Comparison of ENCODE assay signal across 24 cellular contexts in the genomic region with DNA sequence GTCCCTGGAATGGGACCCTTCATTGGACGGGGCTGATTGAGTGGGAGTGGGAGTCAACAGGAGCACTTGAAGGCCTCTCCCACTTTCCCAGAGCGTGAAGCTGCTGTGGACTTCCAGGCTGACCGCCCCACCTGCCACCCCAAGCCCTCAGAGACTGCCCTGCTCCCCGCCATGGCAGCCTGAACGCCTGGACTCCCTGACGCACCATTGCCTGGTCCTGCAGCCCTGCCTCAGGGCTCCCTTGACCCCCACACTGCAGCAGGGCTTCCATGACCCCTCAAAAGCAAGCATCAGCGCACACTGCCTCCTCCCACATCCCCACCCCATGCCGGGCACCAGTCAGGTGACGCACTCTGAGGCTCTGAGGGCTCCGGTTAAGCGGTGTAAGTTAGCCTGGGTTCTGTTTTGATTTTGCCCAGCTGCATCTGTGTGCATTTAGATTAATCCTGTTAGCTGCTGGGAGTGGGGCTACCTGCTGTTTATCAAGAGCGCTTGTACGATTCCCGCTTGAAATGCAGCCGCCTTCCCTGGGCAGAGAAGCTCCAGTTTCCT. TPM values are rescaled to one million over a fixed set of nuclear protein-coding genes. Genes with fewer than 3 reads are reported as not detected.
"Had no signal": no experiment of that assay in that cellular context is flagged by ENCODE, and none has a peak within 500 bp of the region (broad histone marks: within the 10 kb centered on the region; RNA-seq: fewer than 3 reads in every experiment).

No MANE protein-coding gene starts in this region.

- DNase-seq: activated CD4-positive, alpha-beta T cell treated with anti-CD3 and anti-CD28 coated beads, Interleukin-2, amount 10 ng/mL, durations not matched to agents 24 days and 14 days; activated CD8-positive, alpha-beta memory T cell treated with anti-CD3 and anti-CD28 coated beads for 24 hours; activated CD8-positive, alpha-beta memory T cell treated with anti-CD3 and anti-CD28 coated beads, Interleukin-2, amount 50 U/mL, for 48 hours; activated effector memory CD4-positive, alpha-beta T cell treated with anti-CD3 and anti-CD28 coated beads, Interleukin-2, amount 50 U/mL, for 16 hours; activated naive CD4-positive, alpha-beta T cell treated with anti-CD3 and anti-CD28 coated beads, Interleukin-2, amount 50 U/mL, for 16 hours; activated T-cell treated with anti-CD3 and anti-CD28 coated beads, Interleukin-2, amount 50 U/mL, for 72 hours; hypothalamus; islet precursor cell; midbrain; nephron progenitor cell; occipital lobe; stimulated activated naive CD8-positive, alpha-beta T cell treated with anti-CD3 and anti-CD28 coated beads, Interleukin-15, amount 100 ng/mL, for 72 hours; T-helper 9 cell; transverse colon had no signal

- H3K4me3 Mint-ChIP-seq: activated CD4-positive, alpha-beta T cell treated with anti-CD3 and anti-CD28 coated beads, Interleukin-2, amount 10 ng/mL, durations not matched to agents 24 days and 14 days; activated T-cell treated with anti-CD3 and anti-CD28 coated beads, Interleukin-2, amount 50 U/mL, for 72 hours; nephron progenitor cell; stimulated activated naive CD8-positive, alpha-beta T cell treated with anti-CD3 and anti-CD28 coated beads, Interleukin-15, amount 100 ng/mL, for 72 hours had no signal

- H3K4me1 Mint-ChIP-seq: activated CD4-positive, alpha-beta T cell treated with anti-CD3 and anti-CD28 coated beads, Interleukin-2, amount 10 ng/mL, durations not matched to agents 24 days and 14 days; stimulated activated naive CD8-positive, alpha-beta T cell treated with anti-CD3 and anti-CD28 coated beads, Interleukin-15, amount 100 ng/mL, for 72 hours had no signal

- H3K27ac Mint-ChIP-seq: activated CD4-positive, alpha-beta T cell treated with anti-CD3 and anti-CD28 coated beads, Interleukin-2, amount 10 ng/mL, durations not matched to agents 24 days and 14 days; activated T-cell treated with anti-CD3 and anti-CD28 coated beads, Interleukin-2, amount 50 U/mL, for 72 hours; nephron progenitor cell; progenitor cell of endocrine pancreas; stimulated activated naive CD8-positive, alpha-beta T cell treated with anti-CD3 and anti-CD28 coated beads, Interleukin-15, amount 100 ng/mL, for 72 hours had no signal

- ATAC-seq: activated T-cell treated with anti-CD3 and anti-CD28 coated beads, Interleukin-2, amount 50 U/mL, for 72 hours; left lobe of liver; stimulated activated naive CD8-positive, alpha-beta T cell treated with anti-CD3 and anti-CD28 coated beads, Interleukin-15, amount 100 ng/mL, for 72 hours had no signal

- H3K9me3 Mint-ChIP-seq: activated CD4-positive, alpha-beta T cell treated with anti-CD3 and anti-CD28 coated beads, Interleukin-2, amount 10 ng/mL, durations not matched to agents 24 days and 14 days; activated T-cell treated with anti-CD3 and anti-CD28 coated beads, Interleukin-2, amount 50 U/mL, for 72 hours; stimulated activated naive CD8-positive, alpha-beta T cell treated with anti-CD3 and anti-CD28 coated beads, Interleukin-15, amount 100 ng/mL, for 72 hours had no signal

- H3K36me3 ChIP-seq: ascending aorta, right atrium auricular region, suprapubic skin, transverse colon, vagina had no signal

- H3K27ac ChIP-seq: ascending aorta, coronary artery, right atrium auricular region, suprapubic skin, transverse colon, vagina had no signal

- H3K9me3 ChIP-seq: ascending aorta, right atrium auricular region, suprapubic skin, transverse colon, vagina had no signal

- H3K27me3 ChIP-seq: ascending aorta, right atrium auricular region, vagina had no signal

- H3K4me1 ChIP-seq: ascending aorta, right atrium auricular region, suprapubic skin, transverse colon had no signal

- H3K4me3 ChIP-seq: ascending aorta, coronary artery, right atrium auricular region, suprapubic skin, transverse colon, vagina had no signal

RNA-seq across cellular contexts. Expression of a gene that starts 39.3 kb away (rescaled TPM):
- total RNA-seq: activated CD4-positive, alpha-beta T cell treated with anti-CD3 and anti-CD28 coated beads, Interleukin-2, amount 10 ng/mL, durations not matched to agents 24 days and 14 days; activated T-cell treated with anti-CD3 and anti-CD28 coated beads, Interleukin-2, amount 50 U/mL, for 72 hours; epithelial cell of proximal tubule; frontal cortex; lung microvascular endothelial cell; progenitor cell of endocrine pancreas had no signal
